8 cellular contexts compared by ENCODE assay signal in genomic region chr19:796692-797527, GRCh38. TPM values are rescaled to one million over a fixed set of nuclear protein-coding genes. Genes with fewer than 3 reads are reported as not detected.
DNase-seq lines count a peak whose midpoint lies in the region; ATAC-seq and TF ChIP-seq lines count a peak whose summit lies in the region.

Gene PTBP1, plus strand, starts transcription at chr19:797452. Its CDS starts 46 bp downstream, at chr19:797498.

- CTCF ChIA-PET in PC-9 (lab: Charles Lee), result no interaction called here

- H3K9me2 ChIP-seq in PC-9 (ENCODE audit: insufficient read depth), result no peaks in the 10 kb centered on the region

- H2AFZ ChIP-seq in PC-9, result no peak within 1 kb of the TSS

- TSS peak; percentile 74 for BruUV-seq in PC-9 (replicated peaks; lab: Mats Ljungman, UMichigan)

- intact Hi-C loops in PC-9 (cut with micrococcal nuclease; ENCODE audit: unreplicated experiment), result loop anchor here (2.0 kb wide), 3 partner anchors 14 to 224 kb away; partner anchors contain the start of gene BSG
- intact Hi-C loops in mucosa of descending colon (cut with DNase I, micrococcal nuclease), result no loop called here

- DNase-seq in DMS153 (lab: John Stamatoyannopoulos, UW), result peak; percentile 97
- DNase-seq in Jurkat, Clone E6-1 (ENCODE audit: low read depth, low spot score), result peak; percentile 100
- peak; percentile 98 to 99 for DNase-seq in PC-9
- DNase-seq in activated T-cell treated with anti-CD3 and anti-CD28 coated beads, Interleukin-2, amount 50 U/mL, for 1 hour, result peak; percentile 98
- DNase-seq in epithelial cell of prostate (ENCODE audit: low read depth, low spot score), result peak; percentile 100
- DNase-seq in mucosa of descending colon, result peak; percentile 99 to 100 (median 99)
- DNase-seq in stimulated activated CD8-positive, alpha-beta memory T cell treated with anti-CD3 and anti-CD28 coated beads, Interleukin-4, amount 100 ng/mL, for 24 hours (ENCODE audit: low read depth), result peak; percentile 98

- peaks cover 23% of the 10 kb centered on the region for H3K4me1 ChIP-seq in PC-9 (replicated peaks; ENCODE audit: insufficient read depth)
- peaks cover 40% of the 10 kb centered on the region for H3K4me1 ChIP-seq in mucosa of descending colon (ENCODE audit: low read depth)

- H3K27ac ChIP-seq in PC-9, result peak within 1 kb of the TSS; percentile 85
- peak within 1 kb of the TSS; percentile 95 for H3K27ac ChIP-seq in epithelial cell of prostate

- POLR2A ChIA-PET in PC-9 (lab: Charles Lee; ENCODE audit: unreplicated experiment), result interaction anchor here (0.6 kb wide), 1 partner anchor 385 kb away, joined by 3 read pairs; no protein-coding TSS in a partner anchor

- TF ChIP-seq CTCF in PC-9 (conservative IDR thresholded peaks at IDR 0.05), result no peak
- no peak for TF ChIP-seq CTCF in mucosa of descending colon (IDR thresholded peaks at IDR 0.05)

- ATAC-seq in GM21619 (IDR thresholded peaks at IDR 0.05; ENCODE audit: unreplicated experiment), result peak; percentile 72
- ATAC-seq in mucosa of descending colon, result peak; percentile 85

- peaks cover 41% of the 10 kb centered on the region for H3K79me2 ChIP-seq in PC-9 (ENCODE audit: low read depth)

- peaks cover 40% of the 10 kb centered on the region for H4K20me1 ChIP-seq in PC-9 (ENCODE audit: insufficient read depth)

- H3K4me2 ChIP-seq in PC-9, result peak within 1 kb of the TSS; percentile 97

- peaks cover 33% of the 10 kb centered on the region; the same call in 1 of the 2 replicates for H3F3A ChIP-seq in PC-9 (ENCODE audit: insufficient read depth, low read depth)

- peaks cover 10% of the 10 kb centered on the region; the same call in 1 of the 2 replicates for H3K36me3 ChIP-seq in PC-9 (ENCODE audit: low read depth)
- H3K36me3 ChIP-seq in mucosa of descending colon (ENCODE audit: low read depth), result peaks cover 5% of the 10 kb centered on the region

- H3K9me3 ChIP-seq in PC-9 (ENCODE audit: insufficient read depth, low read depth) (no peaks in the 10 kb centered on the region), mucosa of descending colon (no peaks in the 10 kb centered on the region)

- H3K27me3 ChIP-seq in PC-9 (ENCODE audit: insufficient read depth, low read depth), result no peaks in the 10 kb centered on the region

- H3K4me3 ChIP-seq in Jurkat, Clone E6-1 (ENCODE audit: low read length), result peak within 1 kb of the TSS; percentile 91
- H3K4me3 ChIP-seq in PC-9 (peak within 1 kb of the TSS; percentile 78), mucosa of descending colon (peak within 1 kb of the TSS; percentile 84)

RNA-seq across cellular contexts. Expression of gene PTBP1, which starts in this region (rescaled TPM):
- polyA plus RNA-seq in Jurkat, Clone E6-1 (2012; ENCODE audit: insufficient read depth, insufficient read length), result 488 TPM
- 461 and 542 TPM in 2 replicates for total RNA-seq in PC-9 (2021)
- total RNA-seq in mucosa of descending colon, result 100 to 1,000 TPM; 204 to 305 (median 281) TPM

Comparison
In these comparisons a context has a peak if more than half of its experiments do, and no peak if none do; other contexts are left out.
1. Peak in every context shown above with its lines: DNase-seq, ATAC-seq, H3K4me3 ChIP-seq and H3K27ac ChIP-seq.